Comparison of ENCODE assay signal across 9 cellular contexts in genomic region chr5:77882670-77883257, GRCh38.
DNase-seq lines count a peak whose midpoint lies in the region; ATAC-seq and TF ChIP-seq lines count a peak whose summit lies in the region.
"Had no signal": no experiment of that assay in that cellular context is flagged by ENCODE, and none has a peak within 500 bp of the region (broad histone marks: within the 10 kb centered on the region; RNA-seq: fewer than 3 reads in every experiment).

No MANE protein-coding gene starts in this region.

- H3K9me3 Mint-ChIP-seq in neural crest cell, result peaks cover 5% of the 10 kb centered on the region
- H3K9me3 Mint-ChIP-seq: IgD-negative memory B cell had no signal

- H3K27me3 Mint-ChIP-seq in neural crest cell (ENCODE audit: low read depth), result peaks cover 19% of the 10 kb centered on the region

- no peak for ATAC-seq in GM18519 (IDR thresholded peaks at IDR 0.05; ENCODE audit: low FRiP score, unreplicated experiment)

- peaks cover 4% of the 10 kb centered on the region for H3K4me1 Mint-ChIP-seq in neural crest cell

- DNase-seq in GDM1 (lab: John Stamatoyannopoulos, UW), result peak; percentile 69
- peak; percentile 77 for DNase-seq in NCI-H226
- DNase-seq in amniotic epithelial cell (ENCODE audit: low read depth), result peak; percentile 91
- DNase-seq in neural crest cell (ENCODE audit: low read depth, low spot score), result no peak
- DNase-seq in NCI-H1694 treated with DMSO at 0.1 percent for 48 hours (lab: John Stamatoyannopoulos, UW), result no peak
- no peak for DNase-seq in AG20443 (ENCODE audit: low spot score)
- DNase-seq: NCI-H446 treated with DMSO at 0.1 percent for 48 hours had no signal

- TF ChIP-seq CTCF in neural crest cell (conservative IDR thresholded peaks at IDR 0.05), result no peak

- no peaks in the 10 kb centered on the region for H3K36me3 Mint-ChIP-seq in neural crest cell (ENCODE audit: low read depth)
- H3K36me3 Mint-ChIP-seq: IgD-negative memory B cell had no signal

- H3K27ac Mint-ChIP-seq in neural crest cell (ENCODE audit: unreplicated experiment), result peak overlapping the region; percentile 31

- H3K4me3 Mint-ChIP-seq in neural crest cell, result no peak overlapping the region
- H3K4me3 Mint-ChIP-seq: IgD-negative memory B cell had no signal

Comparison
In these comparisons a context has a peak if more than half of its experiments do, and no peak if none do; other contexts are left out.
1. DNase-seq: peak in GDM1 (single experiment), NCI-H226 (single experiment) and amniotic epithelial cell (single experiment); none in neural crest cell (single experiment), NCI-H1694 treated with DMSO at 0.1 percent for 48 hours (single experiment) and AG20443 (single experiment).